1 cellular context compared by ENCODE assay signal in the genomic region with DNA sequence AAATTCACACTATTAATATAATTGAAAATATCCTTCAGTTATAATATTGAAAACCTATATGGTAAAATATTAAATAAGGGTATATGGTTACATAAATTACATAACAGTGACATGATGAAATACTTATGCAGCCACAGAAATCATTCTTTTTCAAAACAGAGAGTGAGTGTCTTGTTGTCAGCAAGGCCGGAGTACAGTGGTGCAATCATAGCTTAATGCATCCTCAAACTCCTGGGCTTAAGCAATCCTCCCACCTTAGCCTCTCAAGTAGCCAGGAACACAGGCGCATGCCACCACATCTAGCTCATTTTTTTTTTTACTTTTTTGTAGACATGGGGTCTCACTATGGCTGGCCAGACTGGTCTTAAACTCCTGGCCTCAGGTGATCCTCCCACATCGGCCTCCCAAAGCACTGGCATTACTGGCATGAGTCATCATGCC.
TF ChIP-seq lines count a peak whose summit lies in the region.

No MANE protein-coding gene starts in this region.

TF ChIP-seq in GM23338, 12 proteins besides CTCF, POLR2A, EP300 and RAD21:
- TF ChIP-seq, protein P1, sequence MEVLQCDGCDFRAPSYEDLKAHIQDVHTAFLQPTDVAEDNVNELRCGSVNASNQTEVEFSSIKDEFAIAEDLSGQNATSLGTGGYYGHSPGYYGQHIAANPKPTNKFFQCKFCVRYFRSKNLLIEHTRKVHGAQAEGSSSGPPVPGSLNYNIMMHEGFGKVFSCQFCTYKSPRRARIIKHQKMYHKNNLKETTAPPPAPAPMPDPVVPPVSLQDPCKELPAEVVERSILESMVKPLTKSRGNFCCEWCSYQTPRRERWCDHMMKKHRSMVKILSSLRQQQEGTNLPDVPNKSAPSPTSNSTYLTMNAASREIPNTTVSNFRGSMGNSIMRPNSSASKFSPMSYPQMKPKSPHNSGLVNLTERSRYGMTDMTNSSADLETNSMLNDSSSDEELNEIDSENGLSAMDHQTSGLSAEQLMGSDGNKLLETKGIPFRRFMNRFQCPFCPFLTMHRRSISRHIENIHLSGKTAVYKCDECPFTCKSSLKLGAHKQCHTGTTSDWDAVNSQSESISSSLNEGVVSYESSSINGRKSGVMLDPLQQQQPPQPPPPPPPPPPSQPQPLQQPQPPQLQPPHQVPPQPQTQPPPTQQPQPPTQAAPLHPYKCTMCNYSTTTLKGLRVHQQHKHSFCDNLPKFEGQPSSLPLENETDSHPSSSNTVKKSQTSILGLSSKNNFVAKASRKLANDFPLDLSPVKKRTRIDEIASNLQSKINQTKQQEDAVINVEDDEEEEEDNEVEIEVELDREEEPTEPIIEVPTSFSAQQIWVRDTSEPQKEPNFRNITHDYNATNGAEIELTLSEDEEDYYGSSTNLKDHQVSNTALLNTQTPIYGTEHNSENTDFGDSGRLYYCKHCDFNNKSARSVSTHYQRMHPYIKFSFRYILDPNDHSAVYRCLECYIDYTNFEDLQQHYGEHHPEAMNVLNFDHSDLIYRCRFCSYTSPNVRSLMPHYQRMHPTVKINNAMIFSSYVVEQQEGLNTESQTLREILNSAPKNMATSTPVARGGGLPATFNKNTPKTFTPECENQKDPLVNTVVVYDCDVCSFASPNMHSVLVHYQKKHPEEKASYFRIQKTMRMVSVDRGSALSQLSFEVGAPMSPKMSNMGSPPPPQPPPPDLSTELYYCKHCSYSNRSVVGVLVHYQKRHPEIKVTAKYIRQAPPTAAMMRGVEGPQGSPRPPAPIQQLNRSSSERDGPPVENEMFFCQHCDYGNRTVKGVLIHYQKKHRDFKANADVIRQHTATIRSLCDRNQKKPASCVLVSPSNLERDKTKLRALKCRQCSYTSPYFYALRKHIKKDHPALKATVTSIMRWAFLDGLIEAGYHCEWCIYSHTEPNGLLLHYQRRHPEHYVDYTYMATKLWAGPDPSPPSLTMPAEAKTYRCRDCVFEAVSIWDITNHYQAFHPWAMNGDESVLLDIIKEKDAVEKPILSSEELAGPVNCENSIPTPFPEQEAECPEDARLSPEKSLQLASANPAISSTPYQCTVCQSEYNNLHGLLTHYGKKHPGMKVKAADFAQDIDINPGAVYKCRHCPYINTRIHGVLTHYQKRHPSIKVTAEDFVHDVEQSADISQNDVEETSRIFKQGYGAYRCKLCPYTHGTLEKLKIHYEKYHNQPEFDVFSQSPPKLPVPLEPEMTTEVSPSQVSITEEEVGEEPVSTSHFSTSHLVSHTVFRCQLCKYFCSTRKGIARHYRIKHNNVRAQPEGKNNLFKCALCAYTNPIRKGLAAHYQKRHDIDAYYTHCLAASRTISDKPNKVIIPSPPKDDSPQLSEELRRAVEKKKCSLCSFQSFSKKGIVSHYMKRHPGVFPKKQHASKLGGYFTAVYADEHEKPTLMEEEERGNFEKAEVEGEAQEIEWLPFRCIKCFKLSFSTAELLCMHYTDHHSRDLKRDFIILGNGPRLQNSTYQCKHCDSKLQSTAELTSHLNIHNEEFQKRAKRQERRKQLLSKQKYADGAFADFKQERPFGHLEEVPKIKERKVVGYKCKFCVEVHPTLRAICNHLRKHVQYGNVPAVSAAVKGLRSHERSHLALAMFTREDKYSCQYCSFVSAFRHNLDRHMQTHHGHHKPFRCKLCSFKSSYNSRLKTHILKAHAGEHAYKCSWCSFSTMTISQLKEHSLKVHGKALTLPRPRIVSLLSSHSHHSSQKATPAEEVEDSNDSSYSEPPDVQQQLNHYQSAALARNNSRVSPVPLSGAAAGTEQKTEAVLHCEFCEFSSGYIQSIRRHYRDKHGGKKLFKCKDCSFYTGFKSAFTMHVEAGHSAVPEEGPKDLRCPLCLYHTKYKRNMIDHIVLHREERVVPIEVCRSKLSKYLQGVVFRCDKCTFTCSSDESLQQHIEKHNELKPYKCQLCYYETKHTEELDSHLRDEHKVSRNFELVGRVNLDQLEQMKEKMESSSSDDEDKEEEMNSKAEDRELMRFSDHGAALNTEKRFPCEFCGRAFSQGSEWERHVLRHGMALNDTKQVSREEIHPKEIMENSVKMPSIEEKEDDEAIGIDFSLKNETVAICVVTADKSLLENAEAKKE (CRISPR knock-in tag; IDR thresholded peaks at IDR 0.05), result no peak
- TF ChIP-seq NANOG (IDR thresholded peaks at IDR 0.05; ENCODE audit: borderline replicate concordance) (no peak), EZH2phosphoT487 (IDR thresholded peaks at IDR 0.05; ENCODE audit: unreplicated experiment) (no peak), ZNF114 (CRISPR knock-in tag; IDR thresholded peaks at IDR 0.05) (no peak), ZNF331 (CRISPR knock-in tag; IDR thresholded peaks at IDR 0.05; ENCODE audit: low read depth) (no peak), CREB1 (CRISPR knock-in tag; IDR thresholded peaks at IDR 0.05; ENCODE audit: low read depth) (no peak), STAT1 (IDR thresholded peaks at IDR 0.05; ENCODE audit: unreplicated experiment) (no peak), EZH2 (IDR thresholded peaks at IDR 0.05; ENCODE audit: low read depth, unreplicated experiment) (no peak), JUNB (IDR thresholded peaks at IDR 0.05; ENCODE audit: unreplicated experiment) (no peak), REST (IDR thresholded peaks at IDR 0.05; ENCODE audit: unreplicated experiment) (no peak), POLR2AphosphoS5 (IDR thresholded peaks at IDR 0.05; ENCODE audit: low read depth) (no peak)
- TF ChIP-seq, protein P2, sequence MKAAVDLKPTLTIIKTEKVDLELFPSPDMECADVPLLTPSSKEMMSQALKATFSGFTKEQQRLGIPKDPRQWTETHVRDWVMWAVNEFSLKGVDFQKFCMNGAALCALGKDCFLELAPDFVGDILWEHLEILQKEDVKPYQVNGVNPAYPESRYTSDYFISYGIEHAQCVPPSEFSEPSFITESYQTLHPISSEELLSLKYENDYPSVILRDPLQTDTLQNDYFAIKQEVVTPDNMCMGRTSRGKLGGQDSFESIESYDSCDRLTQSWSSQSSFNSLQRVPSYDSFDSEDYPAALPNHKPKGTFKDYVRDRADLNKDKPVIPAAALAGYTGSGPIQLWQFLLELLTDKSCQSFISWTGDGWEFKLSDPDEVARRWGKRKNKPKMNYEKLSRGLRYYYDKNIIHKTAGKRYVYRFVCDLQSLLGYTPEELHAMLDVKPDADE (IDR thresholded peaks at IDR 0.05), result no peak
